ENCODE assay signal across 6 cellular contexts in genomic region chr4:3814838-3815237, GRCh38. TPM values are rescaled to one million over a fixed set of nuclear protein-coding genes. Genes with fewer than 3 reads are reported as not detected.
"Had no signal": no experiment of that assay in that cellular context is flagged by ENCODE, and none has a peak within 500 bp of the region (broad histone marks: within the 10 kb centered on the region; RNA-seq: fewer than 3 reads in every experiment).

No MANE protein-coding gene starts in this region.

RNA-seq across cellular contexts. Expression of gene ADRA2C, which starts 48.7 kb away (rescaled TPM):
- total RNA-seq: activated B cell treated with CpG ODN at 0.5 μM for 24 hours; activated CD4-positive, alpha-beta memory T cell treated with anti-CD3 and anti-CD28 coated beads for 36 hours; activated naive CD4-positive, alpha-beta T cell treated with anti-CD3 and anti-CD28 coated beads for 36 hours; activated T-cell treated with anti-CD3 and anti-CD28 coated beads, Interleukin-2, amount 50 U/mL, for 4 hours; activated T-helper 1 cell treated with anti-CD3 and anti-CD28 coated beads, Interleukin-12 subunit alpha, Interleukin-12 subunit beta, Interleukin-2, Interleukin-4 antibody, amounts not matched to agents 30 ng/mL and 10 ng/mL and 1 ng/mL, durations not matched to agents 14 hours and 24 hours and 36 hours; T-helper 17 cell had no signal
